ENCODE assay signal across 8 cellular contexts in the genomic region with DNA sequence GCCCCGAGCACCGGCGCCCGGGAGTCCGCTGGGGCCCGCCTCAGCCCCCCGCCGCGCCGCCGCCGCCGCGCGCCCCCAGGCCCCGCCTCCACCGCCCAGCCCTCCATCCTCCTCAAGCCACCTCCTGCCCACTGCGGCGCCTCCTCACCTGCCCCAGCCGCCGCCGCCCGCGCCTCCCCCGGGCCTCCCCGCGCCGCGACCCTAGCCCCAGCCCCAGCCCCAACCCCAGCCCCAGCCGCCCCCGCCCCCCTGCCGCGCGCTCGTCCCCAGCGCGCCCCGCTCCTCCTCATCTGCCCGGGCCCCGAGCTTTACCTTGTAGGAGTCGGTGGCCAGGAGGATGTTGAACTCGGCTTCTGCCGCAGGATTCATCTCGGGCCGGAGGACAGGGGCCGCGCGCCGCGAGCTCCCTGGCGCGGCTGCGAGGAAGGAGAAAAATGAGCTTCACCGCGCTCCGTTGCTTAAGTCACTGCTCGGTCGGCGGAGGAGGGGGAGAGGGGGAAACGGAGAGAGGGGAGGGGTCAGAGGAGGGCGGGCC. TPM values are rescaled to one million over a fixed set of nuclear protein-coding genes. Genes with fewer than 3 reads are reported as not detected.
A peak's percentile ranks its signal among the peaks of the same experiment; 100 is the strongest.
DNase-seq lines count a peak whose midpoint lies in the region; ATAC-seq and TF ChIP-seq lines count a peak whose summit lies in the region.

A gene (minus strand): TSS at position 468 of the 535 bp plus-strand sequence. CDS start 99 bp downstream, at position 369.

- H3K4me1 ChIP-seq in HUES48 (ENCODE audit: control insufficient read depth, insufficient read depth, low read length) (peaks cover 24% of the 10 kb centered on the region), ectodermal cell (ENCODE audit: control insufficient read depth, insufficient read depth, low read length) (peaks cover 7% of the 10 kb centered on the region), stomach (peaks cover 8 to 51% (median 28%) of the 10 kb centered on the region in 4 donors)

- 0% methylated on average over 61 of the region's 61 CpGs for WGBS in ectodermal cell, 2 experiments
- WGBS in stomach, 5 donors = 0 to 1% (median 0%) methylated on average over 19 to 56 of the region's 61 CpGs

- intact Hi-C loops in stomach (cut with DNase I; ENCODE audit: low total_unique reads) = no loop called here

- H3K36me3 ChIP-seq in HUES48 (ENCODE audit: control insufficient read depth, insufficient read depth, low read length) (no peaks in the 10 kb centered on the region), ectodermal cell (ENCODE audit: control insufficient read depth, insufficient read depth, low read length) (no peaks in the 10 kb centered on the region), stomach (peaks cover 0 to 9% (median 2%) of the 10 kb centered on the region in 4 donors)

- ATAC-seq in GM19395 (IDR thresholded peaks at IDR 0.05; ENCODE audit: unreplicated experiment) = peak; percentile 18

- H3K4me3 ChIP-seq in HUES48 (ENCODE audit: low read depth, low read length) = peak within 1 kb of the TSS; percentile 97
- H3K4me3 ChIP-seq in ectodermal cell (ENCODE audit: insufficient read depth, low read depth, low read length) = peak within 1 kb of the TSS; percentile 68
- peak within 1 kb of the TSS; percentile 68 to 82 (median 76) for H3K4me3 ChIP-seq in stomach

- DNase-seq in CD1c-positive myeloid dendritic cell (ENCODE audit: extremely low spot score) = peak; percentile 44
- DNase-seq in T-helper 9 cell = peak; percentile 48
- DNase-seq in mesenteric fat pad (ENCODE audit: low spot score) = peak; percentile 90
- DNase-seq in stomach = peak; percentile 59
- no peak for DNase-seq in NCI-H226

- peak within 1 kb of the TSS; percentile 96 for H3K9ac ChIP-seq in HUES48 (ENCODE audit: low read depth, low read length)

- TF ChIP-seq POLR2A in stomach (IDR thresholded peaks at IDR 0.05) = peak in 2 of 4 donors; percentile 48 to 84

- no peak for TF ChIP-seq CTCF in stomach (IDR thresholded peaks at IDR 0.05)

- no peaks in the 10 kb centered on the region for H3K27me3 ChIP-seq in HUES48 (ENCODE audit: control insufficient read depth, insufficient read depth, low read length)
- H3K27me3 ChIP-seq in ectodermal cell (ENCODE audit: control insufficient read depth, insufficient read depth, low read length, poor library complexity, severe bottlenecking) = no peaks in the 10 kb centered on the region
- H3K27me3 ChIP-seq in stomach = no peaks in the 10 kb centered on the region

- no peaks in the 10 kb centered on the region for H3K9me3 ChIP-seq in HUES48 (ENCODE audit: control insufficient read depth, insufficient read depth, low read length)
- no peaks in the 10 kb centered on the region for H3K9me3 ChIP-seq in ectodermal cell (ENCODE audit: control insufficient read depth, low read length)
- H3K9me3 ChIP-seq in stomach = no peaks in the 10 kb centered on the region

- TF ChIP-seq EP300 in stomach (IDR thresholded peaks at IDR 0.05) = no peak

- H3K27ac ChIP-seq in HUES48 (ENCODE audit: low read depth, low read length) (peak within 1 kb of the TSS; percentile 95), ectodermal cell (ENCODE audit: insufficient read depth, low read depth, low read length, poor library complexity, severe bottlenecking) (peak within 1 kb of the TSS; percentile 99), stomach (peak within 1 kb of the TSS; percentile 97 to 100 (median 99))

RNA-seq across cellular contexts. Expression of the gene that starts here (rescaled TPM):
- 62.0 TPM for polyA plus RNA-seq in ectodermal cell (2013, experiment 1 of 4)
- polyA plus RNA-seq in ectodermal cell (2013, experiment 2 of 4) = 60.9 TPM
- 50.2 TPM for polyA plus RNA-seq in ectodermal cell (2013, experiment 3 of 4)
- 51.0 TPM for polyA plus RNA-seq in ectodermal cell (2013, experiment 4 of 4)
- 1,079 TPM for total RNA-seq in mesenteric fat pad
- 100 to 1,000 TPM in 3 of 5 donors, 10 to 100 TPM in 2; 17.1 to 209 (median 120) TPM for total RNA-seq in stomach
- 100 to 1,000 TPM in 2 of 3 donors, 10 to 100 TPM in 1; 70.6 to 187 (median 183) TPM for polyA plus RNA-seq in stomach
